In genomic region chr17:81003711-81004335, GRCh38 we compare ENCODE assay signal across 8 cellular contexts. TPM values are rescaled to one million over a fixed set of nuclear protein-coding genes. Genes with fewer than 3 reads are reported as not detected.
DNase-seq lines count a peak whose midpoint lies in the region; ATAC-seq and TF ChIP-seq lines count a peak whose summit lies in the region.

No MANE protein-coding gene starts in this region.

- intact Hi-C loops in A673 (cut with micrococcal nuclease; ENCODE audit: unreplicated experiment) (no loop called here), ascending aorta (cut with DNase I) (no loop called here), left lung (cut with DNase I) (no loop called here)

- ATAC-seq in left lung (peak; percentile 10), GM21526 (IDR thresholded peaks at IDR 0.05; ENCODE audit: low FRiP score, unreplicated experiment) (no peak)

- no peaks in the 10 kb centered on the region for H3K36me3 ChIP-seq in A673 (ENCODE audit: insufficient read depth, low read length, poor library complexity, severe bottlenecking)
- peaks cover 13 to 16% of the 10 kb centered on the region in 2 donors for H3K36me3 ChIP-seq in ascending aorta
- H3K36me3 ChIP-seq in left lung: peaks cover 0 to 18% of the 10 kb centered on the region in 2 donors

- DNase-seq in A673 (ENCODE audit: low spot score) (peak; percentile 42), GM20000 (ENCODE audit: low spot score) (peak; percentile 41), ascending aorta (ENCODE audit: low spot score in 2 of 2) (no peak), left lung (peak in 1 of 2 donors; percentile 71), KBM-7 (no peak), activated gamma-delta T cell treated with Interleukin-2 at 50 U/mL for 16 hours (no peak), putamen (ENCODE audit: low spot score) (no peak)

- POLR2A ChIA-PET in A673 (lab: Charles Lee; ENCODE audit: low non-redundant PET): interaction anchor here (1.0 kb wide), 1 partner anchor 17 kb away, joined by 4 read pairs; no protein-coding TSS in a partner anchor

- TF ChIP-seq CTCF in A673 (conservative IDR thresholded peaks at IDR 0.05; ENCODE audit: low read depth, low read length): no peak
- no peak for TF ChIP-seq CTCF in GM20000 (IDR thresholded peaks at IDR 0.05; ENCODE audit: extremely low read depth, missing control alignments)
- no peak for TF ChIP-seq CTCF in ascending aorta (IDR thresholded peaks at IDR 0.05)
- TF ChIP-seq CTCF in left lung (IDR thresholded peaks at IDR 0.05): no peak

- in situ Hi-C loops in KBM-7 (cut with MboI; ENCODE audit: low pct_unique_long_range_greater_than_20kb, low sequenced_read_pairs): no loop called here

- H3K4me1 ChIP-seq in A673 (ENCODE audit: insufficient read depth, low read length, poor library complexity, severe bottlenecking): peaks cover 19% of the 10 kb centered on the region
- H3K4me1 ChIP-seq in ascending aorta: peaks cover 7 to 10% of the 10 kb centered on the region in 2 donors
- H3K4me1 ChIP-seq in left lung: peaks cover 4 to 26% of the 10 kb centered on the region in 2 donors

- H3K27ac ChIP-seq in A673 (ENCODE audit: low read depth, low read length, poor library complexity, severe bottlenecking) (no peak overlapping the region), ascending aorta (no peak overlapping the region), left lung (no peak overlapping the region)

- H3K27me3 ChIP-seq in A673 (replicated peaks; ENCODE audit: insufficient read depth, low read depth, low read length, poor library complexity): peaks cover 47% of the 10 kb centered on the region
- peaks cover 10% of the 10 kb centered on the region for H3K27me3 ChIP-seq in ascending aorta
- peaks cover 22 to 54% of the 10 kb centered on the region in 2 donors for H3K27me3 ChIP-seq in left lung

- H3K4me3 ChIP-seq in A673 (ENCODE audit: low read depth, low read length, poor library complexity, severe bottlenecking) (peak overlapping the region; percentile 25), ascending aorta (peak overlapping the region; percentile 8 to 29), left lung (no peak overlapping the region)

- CTCF ChIA-PET in A673 (lab: Charles Lee): no interaction called here

- no TSS peak for BruUV-seq in A673 (replicated peaks; lab: Mats Ljungman, UMichigan)

- H3K9me3 ChIP-seq in A673 (ENCODE audit: low read depth, low read length, poor library complexity, severe bottlenecking) (no peaks in the 10 kb centered on the region), ascending aorta (no peaks in the 10 kb centered on the region), left lung (no peaks in the 10 kb centered on the region)

RNA-seq across cellular contexts. Expression of gene CHMP6, which starts 12.2 kb away (rescaled TPM):
- total RNA-seq in A673 (2021) (18.7 and 21.3 TPM in 2 replicates), ascending aorta (32.1 TPM), left lung (10 to 100 TPM; 28.2 to 32.7 TPM)

RNA-seq across cellular contexts. Expression of gene BAIAP2, which starts 31.1 kb away (rescaled TPM):
- total RNA-seq in A673 (2021) (51.6 and 54.9 TPM in 2 replicates), ascending aorta (14.4 TPM), left lung (100 to 1,000 TPM in 1 of 2 donors, 10 to 100 TPM in 1; 76.3 to 135 TPM)

Comparison
In these comparisons a context has a peak if more than half of its experiments do, and no peak if none do; other contexts are left out.
1. DNase-seq: peak in A673 (single experiment) and GM20000 (single experiment); none in ascending aorta (0 of 2), KBM-7 (single experiment), activated gamma-delta T cell treated with Interleukin-2 at 50 U/mL for 16 hours (single experiment) and putamen (single experiment).
2. H3K4me3 ChIP-seq: peak in A673 (single experiment) and ascending aorta (2 of 2); none in left lung (0 of 2).